9 cellular contexts compared by ENCODE assay signal in genomic region chr2:9002313-9002636, GRCh38. TPM values are rescaled to one million over a fixed set of nuclear protein-coding genes. Genes with fewer than 3 reads are reported as not detected.
DNase-seq lines count a peak whose midpoint lies in the region; ATAC-seq and TF ChIP-seq lines count a peak whose summit lies in the region.
"Had no signal": no experiment of that assay in that cellular context is flagged by ENCODE, and none has a peak within 500 bp of the region (broad histone marks: within the 10 kb centered on the region; RNA-seq: fewer than 3 reads in every experiment).

No MANE protein-coding gene starts in this region.

- peaks cover 2% of the 10 kb centered on the region for H3K4me1 ChIP-seq in fibroblast of lung (ENCODE audit: control insufficient read depth, extremely low read depth, insufficient read depth, low read length)

- in situ Hi-C loops in G401 (cut with HindIII; ENCODE audit: low sequenced_read_pairs), result no loop called here

- no peak overlapping the region for H3K27ac ChIP-seq in fibroblast of lung (ENCODE audit: insufficient read depth, low read length)
- H3K27ac ChIP-seq: body of pancreas had no signal

- peak overlapping the region; percentile 74 for H3K4me2 ChIP-seq in fibroblast of lung (ENCODE audit: extremely low read depth, insufficient read depth, low read length)

- no peak overlapping the region for H3K9ac ChIP-seq in fibroblast of lung (ENCODE audit: insufficient read depth, low read length)

- no peaks in the 10 kb centered on the region for H3K27me3 ChIP-seq in fibroblast of lung (ENCODE audit: control insufficient read depth, insufficient read depth, low read length)
- H3K27me3 ChIP-seq: body of pancreas had no signal

- DNase-seq in G401 (ENCODE audit: low spot score), result peak; percentile 22
- DNase-seq in T-helper 17 cell, result no peak
- DNase-seq in fibroblast of lung (ENCODE audit: low read depth in 2 of 2), result peak in 1 of 2 donors; percentile 12
- DNase-seq in retinal pigment epithelial cell (ENCODE audit: low read depth), result no peak
- no peak for DNase-seq in NCI-H1694 treated with DMSO at 0.1 percent for 48 hours (lab: John Stamatoyannopoulos, UW)
- DNase-seq in AG08395 (ENCODE audit: low spot score), result no peak
- no peak for DNase-seq in activated CD4-positive, alpha-beta T cell treated with anti-CD3 and anti-CD28 coated beads for 4 hours

- H3K9me3 ChIP-seq in T-helper 17 cell (ENCODE audit: control insufficient read depth, low read length, poor library complexity, severe bottlenecking) (no peaks in the 10 kb centered on the region), fibroblast of lung (ENCODE audit: control insufficient read depth, insufficient read depth, low read depth, low read length) (no peaks in the 10 kb centered on the region)
- H3K9me3 ChIP-seq: body of pancreas had no signal

- no peak for TF ChIP-seq CTCF in fibroblast of lung (conservative IDR thresholded peaks at IDR 0.05 in 1 of 2, IDR thresholded peaks at IDR 0.05 in 1 of 2; ENCODE audit: low read depth in 1 of 2, low read length in 2 of 2)
- TF ChIP-seq CTCF in retinal pigment epithelial cell (conservative IDR thresholded peaks at IDR 0.05; ENCODE audit: low read depth, low read length), result no peak

- H3K27me3 Mint-ChIP-seq in T-helper 17 cell, result peaks cover 5% of the 10 kb centered on the region

- ATAC-seq in T-helper 17 cell (no peak), HG02759 (IDR thresholded peaks at IDR 0.05; ENCODE audit: unreplicated experiment) (no peak)
- ATAC-seq: body of pancreas had no signal

- peaks cover 45% of the 10 kb centered on the region for H3K79me2 ChIP-seq in fibroblast of lung (ENCODE audit: control insufficient read depth, insufficient read depth, low read length)

- peak overlapping the region; percentile 6 for H3K27ac Mint-ChIP-seq in T-helper 17 cell

- peak overlapping the region; percentile 75 to 86 (median 80) for H3K4me3 ChIP-seq in fibroblast of lung (replicated peaks in 1 of 4; ENCODE audit: control extremely low read depth in 1 of 4, insufficient read depth in 1 of 4, low read depth in 3 of 4, low read length in 4 of 4)
- peak overlapping the region; percentile 52 for H3K4me3 ChIP-seq in retinal pigment epithelial cell (ENCODE audit: low read length)

- no peaks in the 10 kb centered on the region for H3K36me3 Mint-ChIP-seq in T-helper 17 cell (ENCODE audit: low read depth)

- no peaks in the 10 kb centered on the region for H3K36me3 ChIP-seq in fibroblast of lung (ENCODE audit: control insufficient read depth, insufficient read depth, low read length)

- H3K4me3 Mint-ChIP-seq in T-helper 17 cell, result peak overlapping the region; percentile 84

- H3K4me1 Mint-ChIP-seq in T-helper 17 cell, result peaks cover 17% of the 10 kb centered on the region

- no peaks in the 10 kb centered on the region for H4K20me1 ChIP-seq in fibroblast of lung (ENCODE audit: control insufficient read depth, extremely low read depth, insufficient read depth, low read length)

- no peak overlapping the region for H2AFZ ChIP-seq in fibroblast of lung (ENCODE audit: low read length)

RNA-seq across cellular contexts. Expression of gene MBOAT2, which starts 1.2 kb away (rescaled TPM):
- total RNA-seq in G401 (2014; rRNA removed; shearing (Covaris generic)), result 51.1 and 90.5 TPM in 2 replicates
- total RNA-seq in T-helper 17 cell (1 to 10 TPM; 2.1 to 4.9 TPM), fibroblast of lung (36.0 and 46.4 TPM in 2 replicates)
- 44.8 and 68.3 TPM in 2 replicates for polyA plus RNA-seq in fibroblast of lung
- 32.3 and 42.0 TPM in 2 replicates for polyA plus RNA-seq in fibroblast of lung (2012)
- 10.5 and 40.1 TPM in 2 replicates for polyA minus RNA-seq in fibroblast of lung (ENCODE audit: low replicate concordance)
